In genomic region chr20:40672095-40672494, GRCh38 we compare ENCODE assay signal across 24 cellular contexts. TPM values are rescaled to one million over a fixed set of nuclear protein-coding genes. Genes with fewer than 3 reads are reported as not detected.
DNase-seq lines count a peak whose midpoint lies in the region; ATAC-seq and TF ChIP-seq lines count a peak whose summit lies in the region.
"Had no signal": no experiment of that assay in that cellular context is flagged by ENCODE, and none has a peak within 500 bp of the region (broad histone marks: within the 10 kb centered on the region; RNA-seq: fewer than 3 reads in every experiment).

No MANE protein-coding gene starts in this region.

- H3K4me3 ChIP-seq in trophoblast cell (ENCODE audit: low read depth, low read length), result no peak overlapping the region
- no peak overlapping the region for H3K4me3 ChIP-seq in esophagus squamous epithelium
- H3K4me3 ChIP-seq: BLaER1, GM12878 had no signal

- H3K18ac ChIP-seq in trophoblast cell (ENCODE audit: low read length), result no peak overlapping the region

- H3K4me1 Mint-ChIP-seq in neural crest cell, result no peaks in the 10 kb centered on the region
- no peaks in the 10 kb centered on the region for H3K4me1 Mint-ChIP-seq in natural killer cell treated with Interleukin-12 subunit alpha and Interleukin-12 subunit beta and Interleukin-15 and Interleukin-18, amount 100 ng/mL, for 72 hours (ENCODE audit: low read depth in 2 of 2)
- H3K4me1 Mint-ChIP-seq: CD4-positive, CD25-positive, alpha-beta regulatory T cell; CD8-positive, alpha-beta memory T cell had no signal

- H3K4ac ChIP-seq in trophoblast cell (ENCODE audit: low read depth, low read length), result no peak overlapping the region

- H2AFZ ChIP-seq in trophoblast cell (ENCODE audit: insufficient read depth, low read length, poor library complexity), result no peak overlapping the region

- TF ChIP-seq POLR2A in esophagus squamous epithelium (IDR thresholded peaks at IDR 0.05), result no peak

- H3K4me2 ChIP-seq in trophoblast cell (ENCODE audit: low read length), result no peak overlapping the region
- H3K4me2 ChIP-seq: BLaER1 had no signal

- WGBS in trophoblast cell (ENCODE audit: extremely low coverage, insufficient coverage, insufficient read length), result no CpG with 5 or more reads among the region's 2 CpGs
- WGBS in esophagus squamous epithelium, 2 donors, result 100% methylated on average over 1 of the region's 2 CpGs; no CpG with 5 or more reads in 1 of the 2 donors

- intact Hi-C loops in esophagus squamous epithelium (cut with DNase I), result no loop called here

- peak overlapping the region; percentile 55 for H2AK5ac ChIP-seq in trophoblast cell (ENCODE audit: low read length)

- DNase-seq in neural crest cell (ENCODE audit: low read depth, low spot score) (no peak), trophoblast cell (no peak), esophagus squamous epithelium (lab: John Stamatoyannopoulos, UW) (no peak), HuH-7.5 (ENCODE audit: low spot score) (no peak)
- no peak for DNase-seq in natural killer cell treated with Interleukin-12 subunit alpha and Interleukin-12 subunit beta and Interleukin-15 and Interleukin-18, amount 100 ng/mL, for 72 hours (ENCODE audit: low spot score)
- DNase-seq: 8988T; ACHN; BE2C; CD4-positive, alpha-beta memory T cell; CD4-positive, CD25-positive, alpha-beta regulatory T cell; CD8-positive, alpha-beta memory T cell; COR-L47; DMS 273 treated with DMSO at 0.1 percent for 48 hours; DMS153; DMS53; DMS79; DND-41; EL; GDM1 had no signal

- no peaks in the 10 kb centered on the region for H3K9me3 Mint-ChIP-seq in neural crest cell
- H3K9me3 Mint-ChIP-seq in natural killer cell treated with Interleukin-12 subunit alpha and Interleukin-12 subunit beta and Interleukin-15 and Interleukin-18, amount 100 ng/mL, for 72 hours, result no peaks in the 10 kb centered on the region
- H3K9me3 Mint-ChIP-seq: CD4-positive, alpha-beta memory T cell; CD4-positive, CD25-positive, alpha-beta regulatory T cell; CD8-positive, alpha-beta memory T cell had no signal

- peak overlapping the region; percentile 23 for H2BK120ac ChIP-seq in trophoblast cell (ENCODE audit: insufficient read depth, low read length, poor library complexity)

- peak overlapping the region; percentile 70 for H2BK12ac ChIP-seq in trophoblast cell (ENCODE audit: low read length)

- no peaks in the 10 kb centered on the region for H3K36me3 Mint-ChIP-seq in neural crest cell (ENCODE audit: low read depth)
- H3K36me3 Mint-ChIP-seq in natural killer cell treated with Interleukin-12 subunit alpha and Interleukin-12 subunit beta and Interleukin-15 and Interleukin-18, amount 100 ng/mL, for 72 hours, result no peaks in the 10 kb centered on the region
- H3K36me3 Mint-ChIP-seq: CD4-positive, alpha-beta memory T cell; CD4-positive, CD25-positive, alpha-beta regulatory T cell had no signal

- no peak overlapping the region for H3K23ac ChIP-seq in trophoblast cell (ENCODE audit: low read length)

- H3K27me3 ChIP-seq in trophoblast cell (ENCODE audit: insufficient read depth, low read length), result no peaks in the 10 kb centered on the region
- H3K27me3 ChIP-seq in esophagus squamous epithelium, result no peaks in the 10 kb centered on the region
- H3K27me3 ChIP-seq: BLaER1 had no signal

- H3K4me1 ChIP-seq in trophoblast cell (ENCODE audit: control insufficient read depth in 1 of 2, insufficient read depth in 2 of 2, low read length in 2 of 2), result peaks cover 18 to 21% of the 10 kb centered on the region in 2 experiments
- H3K4me1 ChIP-seq in esophagus squamous epithelium, result peaks cover 3 to 17% (median 4%) of the 10 kb centered on the region in 3 donors
- H3K4me1 ChIP-seq: BE2C, BLaER1 had no signal

- no peak overlapping the region for H4K12ac ChIP-seq in trophoblast cell (ENCODE audit: low read depth, low read length)

- H3K9ac ChIP-seq in trophoblast cell (ENCODE audit: low read length), result no peak overlapping the region
- H3K9ac ChIP-seq: BLaER1 had no signal

- H2BK5ac ChIP-seq in trophoblast cell (ENCODE audit: low read depth, low read length, poor library complexity), result no peak overlapping the region

- H3K14ac ChIP-seq in trophoblast cell (ENCODE audit: low read length), result no peak overlapping the region

- no peak overlapping the region for H3K4me3 Mint-ChIP-seq in neural crest cell
- H3K4me3 Mint-ChIP-seq in natural killer cell treated with Interleukin-12 subunit alpha and Interleukin-12 subunit beta and Interleukin-15 and Interleukin-18, amount 100 ng/mL, for 72 hours, result no peak overlapping the region
- H3K4me3 Mint-ChIP-seq: CD14-positive monocyte; CD4-positive, alpha-beta memory T cell; CD4-positive, CD25-positive, alpha-beta regulatory T cell; CD8-positive, alpha-beta memory T cell had no signal

- peaks cover 4% of the 10 kb centered on the region for H3K79me1 ChIP-seq in trophoblast cell (ENCODE audit: low read length)

- peak overlapping the region; percentile 52 for H3K27ac Mint-ChIP-seq in neural crest cell (ENCODE audit: unreplicated experiment)
- no peak overlapping the region for H3K27ac Mint-ChIP-seq in natural killer cell treated with Interleukin-12 subunit alpha and Interleukin-12 subunit beta and Interleukin-15 and Interleukin-18, amount 100 ng/mL, for 72 hours
- H3K27ac Mint-ChIP-seq: CD14-positive monocyte; CD4-positive, CD25-positive, alpha-beta regulatory T cell had no signal

- H3K36me3 ChIP-seq in trophoblast cell (ENCODE audit: control insufficient read depth in 1 of 2, insufficient read depth in 2 of 2, low read length in 2 of 2) (no peaks in the 10 kb centered on the region), esophagus squamous epithelium (no peaks in the 10 kb centered on the region)
- H3K36me3 ChIP-seq: BE2C, BLaER1 had no signal

- no peaks in the 10 kb centered on the region for H3K9me3 ChIP-seq in trophoblast cell (ENCODE audit: insufficient read depth, low read depth, low read length)
- H3K9me3 ChIP-seq in esophagus squamous epithelium, result no peaks in the 10 kb centered on the region
- H3K9me3 ChIP-seq: BE2C, BLaER1 had no signal

- H4K91ac ChIP-seq in trophoblast cell (ENCODE audit: low read depth, low read length), result no peak overlapping the region

- H3K79me2 ChIP-seq in trophoblast cell (ENCODE audit: control insufficient read depth, insufficient read depth, low read length, poor library complexity), result peaks cover 1% of the 10 kb centered on the region

- ATAC-seq in natural killer cell treated with Interleukin-12 subunit alpha and Interleukin-12 subunit beta and Interleukin-15 and Interleukin-18, amount 100 ng/mL, for 72 hours, result no peak
- no peak for ATAC-seq in HG03432 (IDR thresholded peaks at IDR 0.05; ENCODE audit: unreplicated experiment)
- ATAC-seq: GM12878 had no signal

- TF ChIP-seq CTCF in VCaP (conservative IDR thresholded peaks at IDR 0.05) (no peak), neural crest cell (conservative IDR thresholded peaks at IDR 0.05) (no peak), esophagus squamous epithelium (IDR thresholded peaks at IDR 0.05) (no peak)

- peaks cover 55% of the 10 kb centered on the region for H3K27me3 Mint-ChIP-seq in neural crest cell (ENCODE audit: low read depth)
- H3K27me3 Mint-ChIP-seq in natural killer cell treated with Interleukin-12 subunit alpha and Interleukin-12 subunit beta and Interleukin-15 and Interleukin-18, amount 100 ng/mL, for 72 hours, result peaks cover 16 to 29% of the 10 kb centered on the region in 2 donors

- H4K8ac ChIP-seq in trophoblast cell (ENCODE audit: low read depth, low read length), result no peak overlapping the region

- H3K27ac ChIP-seq in VCaP (peak overlapping the region; percentile 72; the same call in 1 of the 2 replicates), trophoblast cell (ENCODE audit: low read depth, low read length) (no peak overlapping the region), esophagus squamous epithelium (no peak overlapping the region)
- H3K27ac ChIP-seq: BLaER1 had no signal

RNA-seq across cellular contexts. Expression of gene MAFB, which starts 16.9 kb away (rescaled TPM):
- total RNA-seq in neural crest cell (1.6 and 1.9 TPM in 2 replicates), esophagus squamous epithelium (10 to 100 TPM; 36.2 to 61.7 (median 39.6) TPM)
- polyA plus RNA-seq in trophoblast cell (2013), result 13.0 and 14.8 TPM in 2 replicates
- 1 to 10 TPM in 1 of 2 donors, under 1 TPM in 1; 0.64 to 1.6 TPM for total RNA-seq in natural killer cell treated with Interleukin-12 subunit alpha and Interleukin-12 subunit beta and Interleukin-15 and Interleukin-18, amount 100 ng/mL, for 72 hours
- total RNA-seq: CD4-positive, CD25-positive, alpha-beta regulatory T cell; GM12878 had no signal
- polyA plus RNA-seq: CD8-positive, alpha-beta memory T cell had no signal

Comparison
In these comparisons a context has a peak if more than half of its experiments do, and no peak if none do; other contexts are left out.
1. RNA of gene MAFB, which starts 16.9 kb away (total RNA-seq): 36.2 to 61.7 TPM in esophagus squamous epithelium; 1.6 to 1.9 TPM in neural crest cell and 0.64 to 1.6 TPM in natural killer cell treated with Interleukin-12 subunit alpha and Interleukin-12 subunit beta and Interleukin-15 and Interleukin-18, amount 100 ng/mL, for 72 hours; every median in the first group is over 10 times any median in the second.